1 cellular context compared by ENCODE assay signal in the genomic region with DNA sequence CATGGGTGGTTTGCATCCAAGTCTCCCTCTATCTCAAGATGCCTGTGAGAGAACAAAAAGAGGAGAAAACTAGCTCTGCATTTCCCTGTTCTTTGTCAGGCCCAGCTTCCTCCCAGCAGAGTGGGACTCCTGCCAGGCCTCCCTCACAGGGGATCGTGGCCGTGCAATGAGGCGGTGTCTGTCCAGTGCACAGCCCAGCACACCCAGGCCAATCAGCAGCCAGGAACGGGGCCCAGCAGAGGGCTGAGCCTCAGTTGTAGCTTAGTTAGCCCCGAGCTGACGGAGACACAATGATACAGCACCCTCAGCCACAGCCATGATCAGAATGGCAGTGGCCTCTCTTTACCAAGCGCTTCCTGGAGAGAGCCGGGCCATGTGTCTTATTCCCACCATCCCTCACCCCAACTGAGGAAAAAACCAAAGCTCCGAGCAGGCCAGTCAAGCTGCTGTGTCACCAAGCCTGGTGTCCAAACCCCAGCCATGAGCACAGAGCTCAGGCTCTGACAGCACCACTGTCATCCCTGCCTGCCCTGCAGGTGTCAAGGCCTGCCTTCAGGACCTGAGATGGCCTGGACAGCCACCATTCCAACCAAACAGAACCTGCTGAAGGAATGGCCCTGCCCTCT.
TF ChIP-seq lines count a peak whose summit lies in the region.

No MANE protein-coding gene starts in this region.

TF ChIP-seq in HepG2, 621 proteins besides CTCF, POLR2A, EP300 and RAD21 (continued from another document):
- TF ChIP-seq WIZ (CRISPR knock-in tag; IDR thresholded peaks at IDR 0.05) (no peak), ZNF337 (CRISPR knock-in tag; IDR thresholded peaks at IDR 0.05; ENCODE audit: borderline replicate concordance, low read depth) (no peak), BORCS8-MEF2B (CRISPR knock-in tag; IDR thresholded peaks at IDR 0.05) (no peak), SAFB2 (CRISPR knock-in tag; IDR thresholded peaks at IDR 0.05; ENCODE audit: borderline replicate concordance, low read depth) (no peak), ZNF260 (CRISPR knock-in tag; IDR thresholded peaks at IDR 0.05; ENCODE audit: borderline replicate concordance, low read depth) (no peak), ZNF354B (CRISPR knock-in tag; IDR thresholded peaks at IDR 0.05) (no peak), ZSCAN22 (CRISPR knock-in tag; IDR thresholded peaks at IDR 0.05) (no peak)
- TF ChIP-seq, protein P1, sequence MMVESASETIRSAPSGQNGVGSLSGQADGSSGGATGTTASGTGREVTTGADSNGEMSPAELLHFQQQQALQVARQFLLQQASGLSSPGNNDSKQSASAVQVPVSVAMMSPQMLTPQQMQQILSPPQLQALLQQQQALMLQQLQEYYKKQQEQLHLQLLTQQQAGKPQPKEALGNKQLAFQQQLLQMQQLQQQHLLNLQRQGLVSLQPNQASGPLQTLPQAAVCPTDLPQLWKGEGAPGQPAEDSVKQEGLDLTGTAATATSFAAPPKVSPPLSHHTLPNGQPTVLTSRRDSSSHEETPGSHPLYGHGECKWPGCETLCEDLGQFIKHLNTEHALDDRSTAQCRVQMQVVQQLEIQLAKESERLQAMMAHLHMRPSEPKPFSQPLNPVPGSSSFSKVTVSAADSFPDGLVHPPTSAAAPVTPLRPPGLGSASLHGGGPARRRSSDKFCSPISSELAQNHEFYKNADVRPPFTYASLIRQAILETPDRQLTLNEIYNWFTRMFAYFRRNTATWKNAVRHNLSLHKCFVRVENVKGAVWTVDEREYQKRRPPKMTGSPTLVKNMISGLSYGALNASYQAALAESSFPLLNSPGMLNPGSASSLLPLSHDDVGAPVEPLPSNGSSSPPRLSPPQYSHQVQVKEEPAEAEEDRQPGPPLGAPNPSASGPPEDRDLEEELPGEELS (CRISPR knock-in tag; IDR thresholded peaks at IDR 0.05): no peak
- TF ChIP-seq, protein P2, sequence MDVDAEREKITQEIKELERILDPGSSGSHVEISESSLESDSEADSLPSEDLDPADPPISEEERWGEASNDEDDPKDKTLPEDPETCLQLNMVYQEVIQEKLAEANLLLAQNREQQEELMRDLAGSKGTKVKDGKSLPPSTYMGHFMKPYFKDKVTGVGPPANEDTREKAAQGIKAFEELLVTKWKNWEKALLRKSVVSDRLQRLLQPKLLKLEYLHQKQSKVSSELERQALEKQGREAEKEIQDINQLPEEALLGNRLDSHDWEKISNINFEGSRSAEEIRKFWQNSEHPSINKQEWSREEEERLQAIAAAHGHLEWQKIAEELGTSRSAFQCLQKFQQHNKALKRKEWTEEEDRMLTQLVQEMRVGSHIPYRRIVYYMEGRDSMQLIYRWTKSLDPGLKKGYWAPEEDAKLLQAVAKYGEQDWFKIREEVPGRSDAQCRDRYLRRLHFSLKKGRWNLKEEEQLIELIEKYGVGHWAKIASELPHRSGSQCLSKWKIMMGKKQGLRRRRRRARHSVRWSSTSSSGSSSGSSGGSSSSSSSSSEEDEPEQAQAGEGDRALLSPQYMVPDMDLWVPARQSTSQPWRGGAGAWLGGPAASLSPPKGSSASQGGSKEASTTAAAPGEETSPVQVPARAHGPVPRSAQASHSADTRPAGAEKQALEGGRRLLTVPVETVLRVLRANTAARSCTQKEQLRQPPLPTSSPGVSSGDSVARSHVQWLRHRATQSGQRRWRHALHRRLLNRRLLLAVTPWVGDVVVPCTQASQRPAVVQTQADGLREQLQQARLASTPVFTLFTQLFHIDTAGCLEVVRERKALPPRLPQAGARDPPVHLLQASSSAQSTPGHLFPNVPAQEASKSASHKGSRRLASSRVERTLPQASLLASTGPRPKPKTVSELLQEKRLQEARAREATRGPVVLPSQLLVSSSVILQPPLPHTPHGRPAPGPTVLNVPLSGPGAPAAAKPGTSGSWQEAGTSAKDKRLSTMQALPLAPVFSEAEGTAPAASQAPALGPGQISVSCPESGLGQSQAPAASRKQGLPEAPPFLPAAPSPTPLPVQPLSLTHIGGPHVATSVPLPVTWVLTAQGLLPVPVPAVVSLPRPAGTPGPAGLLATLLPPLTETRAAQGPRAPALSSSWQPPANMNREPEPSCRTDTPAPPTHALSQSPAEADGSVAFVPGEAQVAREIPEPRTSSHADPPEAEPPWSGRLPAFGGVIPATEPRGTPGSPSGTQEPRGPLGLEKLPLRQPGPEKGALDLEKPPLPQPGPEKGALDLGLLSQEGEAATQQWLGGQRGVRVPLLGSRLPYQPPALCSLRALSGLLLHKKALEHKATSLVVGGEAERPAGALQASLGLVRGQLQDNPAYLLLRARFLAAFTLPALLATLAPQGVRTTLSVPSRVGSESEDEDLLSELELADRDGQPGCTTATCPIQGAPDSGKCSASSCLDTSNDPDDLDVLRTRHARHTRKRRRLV (CRISPR knock-in tag; IDR thresholded peaks at IDR 0.05): no peak
- TF ChIP-seq, protein P3, sequence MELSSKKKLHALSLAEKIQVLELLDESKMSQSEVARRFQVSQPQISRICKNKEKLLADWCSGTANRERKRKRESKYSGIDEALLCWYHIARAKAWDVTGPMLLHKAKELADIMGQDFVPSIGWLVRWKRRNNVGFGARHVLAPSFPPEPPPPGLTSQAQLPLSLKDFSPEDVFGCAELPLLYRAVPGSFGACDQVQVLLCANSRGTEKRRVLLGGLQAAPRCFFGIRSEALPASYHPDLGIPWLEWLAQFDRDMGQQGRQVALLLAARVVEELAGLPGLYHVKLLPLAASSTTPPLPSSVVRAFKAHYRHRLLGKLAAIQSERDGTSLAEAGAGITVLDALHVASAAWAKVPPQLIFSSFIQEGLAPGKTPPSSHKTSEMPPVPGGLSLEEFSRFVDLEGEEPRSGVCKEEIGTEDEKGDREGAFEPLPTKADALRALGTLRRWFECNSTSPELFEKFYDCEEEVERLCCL (CRISPR knock-in tag; IDR thresholded peaks at IDR 0.05; ENCODE audit: borderline replicate concordance): no peak
- TF ChIP-seq, protein P4, sequence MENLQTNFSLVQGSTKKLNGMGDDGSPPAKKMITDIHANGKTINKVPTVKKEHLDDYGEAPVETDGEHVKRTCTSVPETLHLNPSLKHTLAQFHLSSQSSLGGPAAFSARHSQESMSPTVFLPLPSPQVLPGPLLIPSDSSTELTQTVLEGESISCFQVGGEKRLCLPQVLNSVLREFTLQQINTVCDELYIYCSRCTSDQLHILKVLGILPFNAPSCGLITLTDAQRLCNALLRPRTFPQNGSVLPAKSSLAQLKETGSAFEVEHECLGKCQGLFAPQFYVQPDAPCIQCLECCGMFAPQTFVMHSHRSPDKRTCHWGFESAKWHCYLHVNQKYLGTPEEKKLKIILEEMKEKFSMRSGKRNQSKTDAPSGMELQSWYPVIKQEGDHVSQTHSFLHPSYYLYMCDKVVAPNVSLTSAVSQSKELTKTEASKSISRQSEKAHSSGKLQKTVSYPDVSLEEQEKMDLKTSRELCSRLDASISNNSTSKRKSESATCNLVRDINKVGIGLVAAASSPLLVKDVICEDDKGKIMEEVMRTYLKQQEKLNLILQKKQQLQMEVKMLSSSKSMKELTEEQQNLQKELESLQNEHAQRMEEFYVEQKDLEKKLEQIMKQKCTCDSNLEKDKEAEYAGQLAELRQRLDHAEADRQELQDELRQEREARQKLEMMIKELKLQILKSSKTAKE (CRISPR knock-in tag; IDR thresholded peaks at IDR 0.05; ENCODE audit: borderline replicate concordance): no peak
- TF ChIP-seq, protein P5, sequence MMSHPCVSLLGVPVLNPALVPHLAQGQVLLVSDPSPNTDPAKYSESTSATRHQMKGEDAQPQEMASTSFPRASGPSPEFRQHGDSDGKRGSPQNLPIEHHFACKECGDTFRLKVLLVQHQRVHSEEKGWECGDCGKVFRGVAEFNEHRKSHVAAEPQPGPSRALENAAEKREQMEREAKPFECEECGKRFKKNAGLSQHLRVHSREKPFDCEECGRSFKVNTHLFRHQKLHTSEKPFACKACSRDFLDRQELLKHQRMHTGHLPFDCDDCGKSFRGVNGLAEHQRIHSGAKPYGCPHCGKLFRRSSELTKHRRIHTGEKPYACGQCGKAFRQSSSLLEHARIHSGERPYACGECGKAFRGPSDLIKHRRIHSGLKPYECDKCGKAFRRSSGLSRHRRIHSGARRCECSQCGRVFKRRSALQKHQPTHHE (CRISPR knock-in tag; IDR thresholded peaks at IDR 0.05; ENCODE audit: borderline replicate concordance): no peak
